ENCODE assay signal across 9 cellular contexts in genomic region chr9:94908041-94908563, GRCh38.
A peak's percentile ranks its signal among the peaks of the same experiment; 100 is the strongest.
DNase-seq lines count a peak whose midpoint lies in the region; ATAC-seq and TF ChIP-seq lines count a peak whose summit lies in the region.
"Had no signal": no experiment of that assay in that cellular context is flagged by ENCODE, and none has a peak within 500 bp of the region (broad histone marks: within the 10 kb centered on the region; RNA-seq: fewer than 3 reads in every experiment).

No MANE protein-coding gene starts in this region.

- in situ Hi-C loops in astrocyte of the spinal cord (cut with HindIII; ENCODE audit: low sequenced_read_pairs), result no loop called here

- H3K4me2 ChIP-seq in smooth muscle cell, result peak overlapping the region; percentile 66

- H3K4me1 Mint-ChIP-seq in naive thymus-derived CD4-positive, alpha-beta T cell, result peaks cover 0 to 12% (median 0%) of the 10 kb centered on the region in 7 donors
- H3K4me1 Mint-ChIP-seq: CD4-positive, alpha-beta memory T cell had no signal

- no peak overlapping the region for H3K4me3 ChIP-seq in astrocyte of the spinal cord (ENCODE audit: low read depth, low read length)
- no peak overlapping the region for H3K4me3 ChIP-seq in smooth muscle cell
- H3K4me3 ChIP-seq in naive thymus-derived CD4-positive, alpha-beta T cell (ENCODE audit: low read length), result no peak overlapping the region

- POLR2A ChIA-PET in naive thymus-derived CD4-positive, alpha-beta T cell (lab: Charles Lee), result no interaction called here

- CTCF ChIA-PET in naive thymus-derived CD4-positive, alpha-beta T cell (lab: Charles Lee), result interaction anchor here (0.6 to 1.1 kb wide), 3 partner anchors 10 to 227 kb away, joined by 3 to 4 read pairs (median 3); no protein-coding TSS in a partner anchor

- H2AFZ ChIP-seq in smooth muscle cell (ENCODE audit: low read depth), result no peak overlapping the region

- H3K27me3 ChIP-seq in layer of hippocampus (ENCODE audit: control insufficient read depth, insufficient read depth, low read length) (no peaks in the 10 kb centered on the region), smooth muscle cell (ENCODE audit: low read depth) (no peaks in the 10 kb centered on the region)
- no peaks in the 10 kb centered on the region for H3K27me3 ChIP-seq in naive thymus-derived CD4-positive, alpha-beta T cell (ENCODE audit: control insufficient read depth in 2 of 2, insufficient read depth in 2 of 2, low read length in 2 of 2)

- peak overlapping the region; percentile 77 for H3K27ac ChIP-seq in layer of hippocampus (ENCODE audit: low read depth, low read length)
- peak overlapping the region; percentile 90 for H3K27ac ChIP-seq in smooth muscle cell (ENCODE audit: low read depth)
- no peak overlapping the region for H3K27ac ChIP-seq in naive thymus-derived CD4-positive, alpha-beta T cell (ENCODE audit: low read depth, low read length)

- H3K79me2 ChIP-seq in smooth muscle cell (ENCODE audit: low read depth), result peaks cover 10% of the 10 kb centered on the region

- WGBS in smooth muscle cell (ENCODE audit: low lambda C conversion rate), result 23% methylated on average over 9 of the region's 9 CpGs

- H3K4me1 ChIP-seq in smooth muscle cell (ENCODE audit: low read depth), result peaks cover 28% of the 10 kb centered on the region
- no peaks in the 10 kb centered on the region for H3K4me1 ChIP-seq in naive thymus-derived CD4-positive, alpha-beta T cell (ENCODE audit: control insufficient read depth in 2 of 2, insufficient read depth in 2 of 2, low read length in 2 of 2)

- H3K9me3 Mint-ChIP-seq in naive thymus-derived CD4-positive, alpha-beta T cell, result no peaks in the 10 kb centered on the region
- H3K9me3 Mint-ChIP-seq: CD4-positive, alpha-beta memory T cell had no signal

- no peak overlapping the region for H3K27ac Mint-ChIP-seq in naive thymus-derived CD4-positive, alpha-beta T cell

- H3K36me3 Mint-ChIP-seq in naive thymus-derived CD4-positive, alpha-beta T cell, result peaks cover 0 to 4% (median 0%) of the 10 kb centered on the region in 5 donors

- intact Hi-C loops in naive thymus-derived CD4-positive, alpha-beta T cell (cut with micrococcal nuclease), result no loop called here

- H3K9ac ChIP-seq in smooth muscle cell (ENCODE audit: low read depth), result peak overlapping the region; percentile 71

- TF ChIP-seq CTCF in astrocyte of the spinal cord (IDR thresholded peaks at IDR 0.05; ENCODE audit: low read depth, low read length) (no peak), smooth muscle cell (IDR thresholded peaks at IDR 0.05; ENCODE audit: borderline replicate concordance, insufficient read depth, poor library complexity, severe bottlenecking) (no peak)

- peaks cover 0 to 2% (median 0%) of the 10 kb centered on the region in 5 donors for H3K27me3 Mint-ChIP-seq in naive thymus-derived CD4-positive, alpha-beta T cell
- H3K27me3 Mint-ChIP-seq: CD4-positive, alpha-beta memory T cell had no signal

- no peak overlapping the region for H3K4me3 Mint-ChIP-seq in naive thymus-derived CD4-positive, alpha-beta T cell
- H3K4me3 Mint-ChIP-seq: CD4-positive, alpha-beta memory T cell had no signal

- H3K9me3 ChIP-seq in smooth muscle cell (replicated peaks; ENCODE audit: low read depth), result no peaks in the 10 kb centered on the region
- no peaks in the 10 kb centered on the region for H3K9me3 ChIP-seq in naive thymus-derived CD4-positive, alpha-beta T cell (ENCODE audit: control insufficient read depth in 2 of 3, low read length in 3 of 3)

- DNase-seq in LHCN-M2 (ENCODE audit: low read depth), result peak; percentile 50
- DNase-seq in astrocyte of the spinal cord (ENCODE audit: low read depth, low spot score), result peak; percentile 59
- DNase-seq in smooth muscle cell (lab: John Stamatoyannopoulos, UW; ENCODE audit: unreplicated experiment), result no peak
- DNase-seq in SHP77 treated with DMSO at 0.1 percent for 48 hours (lab: John Stamatoyannopoulos, UW), result no peak
- DNase-seq in naive thymus-derived CD4-positive, alpha-beta T cell, result no peak
- no peak for DNase-seq in mesenteric fat pad (ENCODE audit: low spot score)
- DNase-seq in retina, result no peak
- DNase-seq: CD4-positive, alpha-beta memory T cell had no signal

- no peaks in the 10 kb centered on the region for H4K20me1 ChIP-seq in smooth muscle cell (ENCODE audit: low read depth)

- H3F3A ChIP-seq in smooth muscle cell (ENCODE audit: low read depth), result peaks cover 29% of the 10 kb centered on the region

- H3K36me3 ChIP-seq in smooth muscle cell (ENCODE audit: low read depth), result no peaks in the 10 kb centered on the region
- H3K36me3 ChIP-seq in naive thymus-derived CD4-positive, alpha-beta T cell (ENCODE audit: control insufficient read depth in 2 of 3, insufficient read depth in 3 of 3, low read length in 3 of 3), result no peaks in the 10 kb centered on the region

- ATAC-seq in naive thymus-derived CD4-positive, alpha-beta T cell, result no peak

Comparison
In these comparisons a context has a peak if more than half of its experiments do, and no peak if none do; other contexts are left out.
1. DNase-seq: peak in LHCN-M2 (single experiment) and astrocyte of the spinal cord (single experiment); none in smooth muscle cell (single experiment), SHP77 treated with DMSO at 0.1 percent for 48 hours (single experiment), naive thymus-derived CD4-positive, alpha-beta T cell (0 of 9), mesenteric fat pad (single experiment) and retina (single experiment).